ENCODE assay signal across 8 cellular contexts in the genomic region with DNA sequence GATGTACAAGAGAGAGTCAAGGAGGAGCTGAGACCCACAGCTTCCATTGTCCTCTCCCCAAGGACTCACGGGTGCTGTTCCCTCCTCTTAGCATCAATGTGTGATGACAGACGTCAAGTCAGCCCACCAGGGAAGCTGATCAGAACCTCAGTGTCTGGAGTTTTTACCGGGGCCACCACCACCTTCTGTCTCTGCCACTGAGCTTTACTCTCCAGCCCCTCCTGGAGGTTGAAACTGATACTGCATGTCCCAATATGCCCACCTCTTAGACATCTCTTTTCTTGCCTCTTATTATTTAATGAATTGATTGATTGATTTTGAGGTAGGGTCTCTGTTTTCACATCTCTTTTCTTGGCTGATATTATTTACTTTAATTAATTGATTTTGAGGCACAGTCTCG. TPM values are rescaled to one million over a fixed set of nuclear protein-coding genes. Genes with fewer than 3 reads are reported as not detected.
DNase-seq lines count a peak whose midpoint lies in the region; ATAC-seq and TF ChIP-seq lines count a peak whose summit lies in the region.

No MANE protein-coding gene starts in this region.

- H3K27ac Mint-ChIP-seq in T-cell = peak overlapping the region; percentile 34 to 65

- POLR2A ChIA-PET in T-cell (lab: Charles Lee) = no interaction called here

- no peaks in the 10 kb centered on the region for H3K36me3 ChIP-seq in Loucy (ENCODE audit: insufficient read depth, low read length)
- H3K36me3 ChIP-seq in adipocyte (ENCODE audit: control insufficient read depth, insufficient read depth, low read length, severe bottlenecking) = no peaks in the 10 kb centered on the region

- H2AFZ ChIP-seq in Loucy (ENCODE audit: low read length) = no peak overlapping the region

- TF ChIP-seq CTCF in Loucy (conservative IDR thresholded peaks at IDR 0.05; ENCODE audit: low read length) = peak; percentile 68

- H3K36me3 Mint-ChIP-seq in T-cell = no peaks in the 10 kb centered on the region

- no peaks in the 10 kb centered on the region for H3K9me3 Mint-ChIP-seq in T-cell

- no peaks in the 10 kb centered on the region for H3K79me2 ChIP-seq in Loucy (ENCODE audit: insufficient read depth, low read length)

- no peaks in the 10 kb centered on the region for H3K9me2 ChIP-seq in Loucy (replicated peaks; ENCODE audit: low read depth, low read length)

- H3K4me1 Mint-ChIP-seq in T-cell = peaks cover 19 to 33% (median 26%) of the 10 kb centered on the region in 3 donors

- H3K9me3 ChIP-seq in Loucy (ENCODE audit: insufficient read depth, low read depth, low read length) (no peaks in the 10 kb centered on the region), adipocyte (ENCODE audit: control insufficient read depth, low read length) (no peaks in the 10 kb centered on the region)

- H3K4me3 ChIP-seq in Loucy (ENCODE audit: low read length, poor library complexity, severe bottlenecking) (no peak overlapping the region), adipocyte (ENCODE audit: low read length) (no peak overlapping the region)

- peaks cover 8% of the 10 kb centered on the region; the same call in 1 of the 2 replicates for H3F3A ChIP-seq in Loucy (ENCODE audit: low read depth)

- H3K27me3 Mint-ChIP-seq in T-cell = no peaks in the 10 kb centered on the region

- ATAC-seq in T-cell (replicated peaks in 1 of 4) = peak; percentile 14 to 61 (median 50)

- H3K4me3 Mint-ChIP-seq in T-cell = no peak overlapping the region

- CTCF ChIA-PET in T-cell (lab: Charles Lee) = no interaction called here

- H3K4me1 ChIP-seq in Loucy (ENCODE audit: insufficient read depth, low read length, poor library complexity, severe bottlenecking) = peaks cover 27% of the 10 kb centered on the region
- H3K4me1 ChIP-seq in adipocyte (ENCODE audit: control insufficient read depth, insufficient read depth, low read length) = no peaks in the 10 kb centered on the region

- H4K20me1 ChIP-seq in Loucy (ENCODE audit: insufficient read depth, low read length, poor library complexity, severe bottlenecking) = no peaks in the 10 kb centered on the region

- DNase-seq in SIG-M5 treated with dmso at 0.1 percent for 504 hours (lab: John Stamatoyannopoulos, UW; ENCODE audit: unreplicated experiment) (peak; percentile 64), SIG-M5 (lab: John Stamatoyannopoulos, UW) (no peak), T-cell (peak in 33 of 34 experiments; percentile 35 to 77 (median 64)), adipocyte (ENCODE audit: low read depth) (peak; percentile 59), islet precursor cell (peak; percentile 57), HPDE6-E6E7 (ENCODE audit: extremely low spot score) (no peak)
- DNase-seq in stimulated activated CD4-positive, alpha-beta T cell treated with anti-CD3 and anti-CD28 coated beads, Interleukin-4, amount 100 ng/mL, for 48 hours (ENCODE audit: low read depth in 2 of 2) = peak; percentile 79 to 80

- no peak overlapping the region for H3K9ac ChIP-seq in Loucy (ENCODE audit: low read depth, low read length, poor library complexity, severe bottlenecking)
- no peak overlapping the region for H3K9ac ChIP-seq in adipocyte (ENCODE audit: low read length)

- no peaks in the 10 kb centered on the region for H3K27me3 ChIP-seq in Loucy (ENCODE audit: insufficient read depth, low read length, poor library complexity, severe bottlenecking)
- no peaks in the 10 kb centered on the region for H3K27me3 ChIP-seq in adipocyte (replicated peaks; ENCODE audit: control insufficient read depth, insufficient read depth, low read length)

- H3K4me2 ChIP-seq in Loucy (ENCODE audit: low read depth, low read length, poor library complexity, severe bottlenecking) = no peak overlapping the region

RNA-seq across cellular contexts. Expression of a gene that starts 10.3 kb away (rescaled TPM):
- total RNA-seq in T-cell = 100 to 1,000 TPM; 120 to 162 (median 155) TPM

RNA-seq across cellular contexts. Expression of a gene that starts 33.7 kb away (rescaled TPM):
- total RNA-seq in T-cell = under 1 TPM in 1 of 5 donors, not detected in 4; 0.98 TPM

RNA-seq across cellular contexts. Expression of a gene that starts 44.1 kb away (rescaled TPM):
- total RNA-seq in T-cell = 100 to 1,000 TPM; 114 to 219 (median 182) TPM

Comparison
In these comparisons a context has a peak if more than half of its experiments do, and no peak if none do; other contexts are left out.
1. DNase-seq: peak in SIG-M5 treated with dmso at 0.1 percent for 504 hours (single experiment), T-cell (33 of 34), adipocyte (single experiment), islet precursor cell (single experiment) and stimulated activated CD4-positive, alpha-beta T cell treated with anti-CD3 and anti-CD28 coated beads, Interleukin-4, amount 100 ng/mL, for 48 hours (2 of 2); none in SIG-M5 (single experiment) and HPDE6-E6E7 (single experiment).